ENCODE assay signal across 23 cellular contexts in the genomic region with DNA sequence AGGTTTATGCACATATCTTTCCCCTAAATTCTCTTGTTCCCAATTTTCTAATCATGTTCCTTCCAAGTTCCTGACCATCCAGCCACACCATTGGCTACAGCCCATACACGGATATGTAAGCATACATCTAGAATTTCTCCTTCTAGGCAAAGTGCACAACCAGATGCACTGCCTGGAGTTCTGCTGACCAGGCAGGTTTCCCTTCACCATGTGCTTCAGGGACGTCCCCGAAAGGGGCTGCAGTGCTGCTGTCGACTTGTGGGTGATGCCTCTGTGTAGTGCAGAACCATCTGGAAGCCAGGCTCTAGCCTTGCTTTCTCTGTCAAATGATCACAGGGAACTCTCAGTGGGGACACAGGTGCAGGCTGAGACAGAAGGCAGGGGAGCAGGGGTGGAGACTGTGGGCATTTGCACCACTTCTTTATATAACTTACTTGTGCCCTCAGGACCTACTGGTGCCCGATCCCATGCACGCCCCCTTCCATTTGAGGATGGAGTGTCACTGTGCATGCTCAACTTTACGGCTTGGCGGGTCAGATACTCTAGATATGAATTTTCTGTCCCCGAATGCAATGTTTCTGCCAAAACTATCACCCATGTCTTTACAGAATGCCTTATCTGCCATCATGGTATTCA. TPM values are rescaled to one million over a fixed set of nuclear protein-coding genes. Genes with fewer than 3 reads are reported as not detected.
"Had no signal": no experiment of that assay in that cellular context is flagged by ENCODE, and none has a peak within 500 bp of the region (broad histone marks: within the 10 kb centered on the region; RNA-seq: fewer than 3 reads in every experiment).

No MANE protein-coding gene starts in this region.

- H3K9me3 Mint-ChIP-seq: dendritic cell treated with granulocyte-macrophage colony-stimulating factor and Interleukin-4, amounts not matched to agents 40 ng/mL and 50 ng/mL, for 4 days; effector memory CD8-positive, alpha-beta T cell had no signal

- H3K4me3 ChIP-seq: esophagus muscularis mucosa, gastrocnemius medialis, left ventricle myocardium inferior, lower lobe of right lung, pancreas, prostate gland, right lobe of liver, thoracic aorta had no signal

- H3K4me3 Mint-ChIP-seq: dendritic cell treated with granulocyte-macrophage colony-stimulating factor and Interleukin-4, amounts not matched to agents 40 ng/mL and 50 ng/mL, for 4 days; effector memory CD8-positive, alpha-beta T cell; memory B cell; nephron; stimulated activated naive B cell treated with anti-CD40 and anti-IgM and Interleukin-4, amounts not matched to agents 10 μg/mL and 1 μg/mL and 100 μg/mL, for 72 hours; stimulated activated naive CD8-positive, alpha-beta T cell treated with anti-CD3 and anti-CD28 coated beads, Interleukin-15, amount 100 ng/mL, for 72 hours had no signal

- H3K27ac Mint-ChIP-seq: dendritic cell treated with granulocyte-macrophage colony-stimulating factor and Interleukin-4, amounts not matched to agents 40 ng/mL and 50 ng/mL, for 4 days; effector memory CD8-positive, alpha-beta T cell; memory B cell; nephron; stimulated activated naive B cell treated with anti-CD40 and anti-IgM and Interleukin-4, amounts not matched to agents 10 μg/mL and 1 μg/mL and 100 μg/mL, for 72 hours; stimulated activated naive CD8-positive, alpha-beta T cell treated with anti-CD3 and anti-CD28 coated beads, Interleukin-15, amount 100 ng/mL, for 72 hours had no signal

- H3K4me1 Mint-ChIP-seq: memory B cell; stimulated activated naive B cell treated with anti-CD40 and anti-IgM and Interleukin-4, amounts not matched to agents 10 μg/mL and 1 μg/mL and 100 μg/mL, for 72 hours; stimulated activated naive CD8-positive, alpha-beta T cell treated with anti-CD3 and anti-CD28 coated beads, Interleukin-15, amount 100 ng/mL, for 72 hours had no signal

- H3K27me3 Mint-ChIP-seq: dendritic cell treated with granulocyte-macrophage colony-stimulating factor and Interleukin-4, amounts not matched to agents 40 ng/mL and 50 ng/mL, for 4 days; stimulated activated naive B cell treated with anti-CD40 and anti-IgM and Interleukin-4, amounts not matched to agents 10 μg/mL and 1 μg/mL and 100 μg/mL, for 72 hours had no signal

- H3K27me3 ChIP-seq: esophagus muscularis mucosa, gastrocnemius medialis, pancreas, right lobe of liver had no signal

- H3K36me3 ChIP-seq: esophagus muscularis mucosa, gastrocnemius medialis, left ventricle myocardium inferior, lower lobe of right lung, pancreas, prostate gland, right lobe of liver, thoracic aorta had no signal

- H3K4me1 ChIP-seq: esophagus muscularis mucosa, gastrocnemius medialis, left ventricle myocardium inferior, lower lobe of right lung, pancreas, prostate gland, right lobe of liver had no signal

- H3K36me3 Mint-ChIP-seq: memory B cell; stimulated activated naive B cell treated with anti-CD40 and anti-IgM and Interleukin-4, amounts not matched to agents 10 μg/mL and 1 μg/mL and 100 μg/mL, for 72 hours had no signal

- DNase-seq: effector memory CD8-positive, alpha-beta T cell; gastrocnemius medialis; left cardiac atrium; left ventricle myocardium inferior; lower lobe of right lung; midbrain; occipital lobe; pancreas; stimulated activated CD4-positive, alpha-beta T cell treated with anti-CD3 and anti-CD28 coated beads, Interleukin-2, amount 100 ng/mL, for 24 hours; stimulated activated CD4-positive, alpha-beta T cell treated with anti-CD3 and anti-CD28 coated beads, Interleukin-4, amount 100 ng/mL, for 4 hours; stimulated activated naive B cell treated with anti-CD40 and anti-IgM and Interleukin-4, amounts not matched to agents 10 μg/mL and 1 μg/mL and 100 μg/mL, for 72 hours; stimulated activated naive CD8-positive, alpha-beta T cell treated with anti-CD3 and anti-CD28 coated beads, Interleukin-15, amount 100 ng/mL, for 72 hours; substantia nigra; trophoblast cell had no signal

- ATAC-seq: effector memory CD8-positive, alpha-beta T cell; gastrocnemius medialis; left cardiac atrium; lower lobe of right lung; pancreas; right lobe of liver; stimulated activated naive B cell treated with anti-CD40 and anti-IgM and Interleukin-4, amounts not matched to agents 10 μg/mL and 1 μg/mL and 100 μg/mL, for 72 hours; stimulated activated naive CD8-positive, alpha-beta T cell treated with anti-CD3 and anti-CD28 coated beads, Interleukin-15, amount 100 ng/mL, for 72 hours had no signal

- H3K27ac ChIP-seq: epithelial cell of prostate, esophagus muscularis mucosa, gastrocnemius medialis, left ventricle myocardium inferior, lower lobe of right lung, pancreas, prostate gland, right lobe of liver, thoracic aorta had no signal

- H3K9me3 ChIP-seq: gastrocnemius medialis, lower lobe of right lung, pancreas, prostate gland, right lobe of liver, thoracic aorta had no signal

RNA-seq across cellular contexts. Expression of a gene that starts 37.5 kb away (rescaled TPM):
- total RNA-seq: fibroblast of villous mesenchyme had no signal
